Comparison of ENCODE assay signal across 17 cellular contexts in genomic region chr20:18048191-18048590, GRCh38. TPM values are rescaled to one million over a fixed set of nuclear protein-coding genes. Genes with fewer than 3 reads are reported as not detected.
A peak's percentile ranks its signal among the peaks of the same experiment; 100 is the strongest.
DNase-seq lines count a peak whose midpoint lies in the region; ATAC-seq and TF ChIP-seq lines count a peak whose summit lies in the region.
"Had no signal": no experiment of that assay in that cellular context is flagged by ENCODE, and none has a peak within 500 bp of the region (broad histone marks: within the 10 kb centered on the region; RNA-seq: fewer than 3 reads in every experiment).

No MANE protein-coding gene starts in this region.

- intact Hi-C loops in esophagus squamous epithelium (cut with DNase I), result no loop called here

- H3K27ac Mint-ChIP-seq in activated naive CD8-positive, alpha-beta T cell treated with anti-CD3 and anti-CD28 coated beads, Interleukin-2, amount 10 ng/mL, durations not matched to agents 7 days and 5 days, result no peak overlapping the region
- no peak overlapping the region for H3K27ac Mint-ChIP-seq in activated naive CD8-positive, alpha-beta T cell treated with anti-CD3 and anti-CD28 coated beads for 36 hours
- H3K27ac Mint-ChIP-seq: CD8-positive, alpha-beta T cell; T-helper 1 cell treated with Interleukin-12 subunit alpha and Interleukin-12 subunit beta and Interleukin-4 antibody, amounts not matched to agents 30 μg/mL and 1 μg/mL, for 36 hours had no signal

- TF ChIP-seq CTCF in brain microvascular endothelial cell (IDR thresholded peaks at IDR 0.05; ENCODE audit: low read depth, low read length, missing control alignments) (no peak), esophagus squamous epithelium (IDR thresholded peaks at IDR 0.05) (no peak)

- no peak for TF ChIP-seq POLR2A in esophagus squamous epithelium (IDR thresholded peaks at IDR 0.05)

- no peaks in the 10 kb centered on the region for H3K36me3 ChIP-seq in brain microvascular endothelial cell (replicated peaks)
- peaks cover 0 to 11% (median 0%) of the 10 kb centered on the region in 3 donors for H3K36me3 ChIP-seq in esophagus squamous epithelium

- H3K27ac ChIP-seq in brain microvascular endothelial cell (no peak overlapping the region), esophagus squamous epithelium (no peak overlapping the region)
- H3K27ac ChIP-seq: A549, RWPE1 had no signal

- peaks cover 44% of the 10 kb centered on the region for H3K27me3 Mint-ChIP-seq in activated naive CD8-positive, alpha-beta T cell treated with anti-CD3 and anti-CD28 coated beads, Interleukin-2, amount 10 ng/mL, durations not matched to agents 7 days and 5 days
- peaks cover 34% of the 10 kb centered on the region for H3K27me3 Mint-ChIP-seq in activated naive CD8-positive, alpha-beta T cell treated with anti-CD3 and anti-CD28 coated beads for 36 hours

- H3K4me1 Mint-ChIP-seq in activated naive CD8-positive, alpha-beta T cell treated with anti-CD3 and anti-CD28 coated beads, Interleukin-2, amount 10 ng/mL, durations not matched to agents 7 days and 5 days, result no peaks in the 10 kb centered on the region
- no peaks in the 10 kb centered on the region for H3K4me1 Mint-ChIP-seq in activated naive CD8-positive, alpha-beta T cell treated with anti-CD3 and anti-CD28 coated beads for 36 hours

- peak overlapping the region; percentile 31 for H3K4me3 Mint-ChIP-seq in activated naive CD8-positive, alpha-beta T cell treated with anti-CD3 and anti-CD28 coated beads, Interleukin-2, amount 10 ng/mL, durations not matched to agents 7 days and 5 days
- H3K4me3 Mint-ChIP-seq in activated naive CD8-positive, alpha-beta T cell treated with anti-CD3 and anti-CD28 coated beads for 36 hours, result no peak overlapping the region
- H3K4me3 Mint-ChIP-seq: CD8-positive, alpha-beta T cell; T-helper 1 cell treated with Interleukin-12 subunit alpha and Interleukin-12 subunit beta and Interleukin-4 antibody, amounts not matched to agents 30 μg/mL and 1 μg/mL, for 36 hours had no signal

- no peak for ATAC-seq in activated naive CD8-positive, alpha-beta T cell treated with anti-CD3 and anti-CD28 coated beads, Interleukin-2, amount 10 ng/mL, durations not matched to agents 7 days and 5 days (ENCODE audit: low read depth)
- ATAC-seq in HG02623 (IDR thresholded peaks at IDR 0.05; ENCODE audit: unreplicated experiment), result no peak
- ATAC-seq: A549; CD8-positive, alpha-beta T cell had no signal

- CTCF ChIA-PET in HEK293T (lab: Yijun Ruan, JAX), result no interaction called here

- peaks cover 0 to 4% (median 0%) of the 10 kb centered on the region in 3 donors for H3K9me3 ChIP-seq in esophagus squamous epithelium

- in situ Hi-C loops in brain microvascular endothelial cell (cut with HindIII; ENCODE audit: low pct_ligation_motif_present, low sequenced_read_pairs), result no loop called here

- no peaks in the 10 kb centered on the region for H3K36me3 Mint-ChIP-seq in activated naive CD8-positive, alpha-beta T cell treated with anti-CD3 and anti-CD28 coated beads, Interleukin-2, amount 10 ng/mL, durations not matched to agents 7 days and 5 days
- H3K36me3 Mint-ChIP-seq in activated naive CD8-positive, alpha-beta T cell treated with anti-CD3 and anti-CD28 coated beads for 36 hours, result no peaks in the 10 kb centered on the region
- H3K36me3 Mint-ChIP-seq: CD8-positive, alpha-beta T cell had no signal

- H3K27me3 ChIP-seq in brain microvascular endothelial cell (replicated peaks), result no peaks in the 10 kb centered on the region
- H3K27me3 ChIP-seq in esophagus squamous epithelium, result peaks cover 0 to 10% (median 0%) of the 10 kb centered on the region in 4 donors

- H3K4me3 ChIP-seq in brain microvascular endothelial cell (ENCODE audit: low read depth, low read length) (no peak overlapping the region), esophagus squamous epithelium (no peak overlapping the region)
- H3K4me3 ChIP-seq: A549 had no signal

- WGBS in esophagus squamous epithelium, 2 donors, result 80 to 83% methylated on average over 5 of the region's 5 CpGs

- peaks cover 0 to 18% (median 0%) of the 10 kb centered on the region in 3 donors for H3K4me1 ChIP-seq in esophagus squamous epithelium
- H3K4me1 ChIP-seq: A549 had no signal

- POLR2A ChIA-PET in activated naive CD8-positive, alpha-beta T cell treated with anti-CD3 and anti-CD28 coated beads, Interleukin-2, amount 10 ng/mL, durations not matched to agents 7 days and 5 days (lab: Charles Lee), result no interaction called here
- POLR2A ChIA-PET in HEK293T (lab: Yijun Ruan, JAX), result no interaction called here

- DNase-seq in activated naive CD8-positive, alpha-beta T cell treated with anti-CD3 and anti-CD28 coated beads, Interleukin-2, amount 10 ng/mL, durations not matched to agents 7 days and 5 days, result no peak
- no peak for DNase-seq in activated naive CD8-positive, alpha-beta T cell treated with anti-CD3 and anti-CD28 coated beads for 36 hours
- peak; percentile 90 for DNase-seq in MV-4-11 (lab: John Stamatoyannopoulos, UW)
- DNase-seq in OCI-M1 (lab: John Stamatoyannopoulos, UW), result peak; percentile 76
- no peak for DNase-seq in brain microvascular endothelial cell
- DNase-seq in esophagus squamous epithelium (lab: John Stamatoyannopoulos, UW), result no peak
- no peak for DNase-seq in HEK293T (ENCODE audit: extremely low spot score)
- DNase-seq: CD8-positive, alpha-beta T cell; NCI-H1092 treated with DMSO at 0.1 percent for 48 hours; NCI-H1694 treated with DMSO at 0.1 percent for 48 hours; NCI-H345; NCI-H526 treated with DMSO at 0.1 percent for 48 hours had no signal

- no peaks in the 10 kb centered on the region for H3K9me3 Mint-ChIP-seq in activated naive CD8-positive, alpha-beta T cell treated with anti-CD3 and anti-CD28 coated beads, Interleukin-2, amount 10 ng/mL, durations not matched to agents 7 days and 5 days
- H3K9me3 Mint-ChIP-seq in activated naive CD8-positive, alpha-beta T cell treated with anti-CD3 and anti-CD28 coated beads for 36 hours, result no peaks in the 10 kb centered on the region
- H3K9me3 Mint-ChIP-seq: CD8-positive, alpha-beta T cell; T-helper 1 cell treated with Interleukin-12 subunit alpha and Interleukin-12 subunit beta and Interleukin-4 antibody, amounts not matched to agents 30 μg/mL and 1 μg/mL, for 36 hours had no signal

TF ChIP-seq in HEK293T, 16 proteins besides CTCF, POLR2A, EP300 and RAD21:
- no peak for TF ChIP-seq TARDBP (IDR thresholded peaks at IDR 0.05)
- TF ChIP-seq CTBP1 (IDR thresholded peaks at IDR 0.05; ENCODE audit: borderline replicate concordance), result no peak
- TF ChIP-seq L3MBTL2 (conservative IDR thresholded peaks at IDR 0.05), result no peak
- TF ChIP-seq HDGF (IDR thresholded peaks at IDR 0.05; ENCODE audit: borderline replicate concordance), result no peak
- TF ChIP-seq FOXM1 (IDR thresholded peaks at IDR 0.05; ENCODE audit: borderline replicate concordance), result no peak
- TF ChIP-seq NFRKB (IDR thresholded peaks at IDR 0.05), result no peak
- no peak for TF ChIP-seq BHLHE40 (IDR thresholded peaks at IDR 0.05; ENCODE audit: borderline replicate concordance)
- TF ChIP-seq SP1 (IDR thresholded peaks at IDR 0.05), result no peak
TF ChIP-seq in HEK293T: peak in this region for 0.

RNA-seq across cellular contexts. Expression of gene OVOL2, which starts 9.5 kb away (rescaled TPM):
- total RNA-seq in activated naive CD8-positive, alpha-beta T cell treated with anti-CD3 and anti-CD28 coated beads, Interleukin-2, amount 10 ng/mL, durations not matched to agents 7 days and 5 days, result not detected
- not detected for total RNA-seq in activated naive CD8-positive, alpha-beta T cell treated with anti-CD3 and anti-CD28 coated beads for 36 hours
- 10 to 100 TPM in 2 of 4 donors, 1 to 10 TPM in 2; 8.1 to 14.7 (median 9.4) TPM for total RNA-seq in esophagus squamous epithelium
- total RNA-seq: CD8-positive, alpha-beta T cell; LHCN-M2 had no signal

Comparison
In these comparisons a context has a peak if more than half of its experiments do, and no peak if none do; other contexts are left out.
1. DNase-seq: peak in MV-4-11 (single experiment) and OCI-M1 (single experiment); none in activated naive CD8-positive, alpha-beta T cell treated with anti-CD3 and anti-CD28 coated beads, Interleukin-2, amount 10 ng/mL, durations not matched to agents 7 days and 5 days (single experiment), activated naive CD8-positive, alpha-beta T cell treated with anti-CD3 and anti-CD28 coated beads for 36 hours (single experiment), brain microvascular endothelial cell (single experiment), esophagus squamous epithelium (single experiment) and HEK293T (single experiment).
2. RNA of gene OVOL2, which starts 9.5 kb away (total RNA-seq): 8.1 to 14.7 TPM in esophagus squamous epithelium; not detected in activated naive CD8-positive, alpha-beta T cell treated with anti-CD3 and anti-CD28 coated beads, Interleukin-2, amount 10 ng/mL, durations not matched to agents 7 days and 5 days and not detected in activated naive CD8-positive, alpha-beta T cell treated with anti-CD3 and anti-CD28 coated beads for 36 hours; every median in the first group is over 4 times any median in the second.